Comparison of ENCODE assay signal across 13 cellular contexts in genomic region chr14:54291491-54292191, GRCh38.
DNase-seq lines count a peak whose midpoint lies in the region; ATAC-seq and TF ChIP-seq lines count a peak whose summit lies in the region.
"Had no signal": no experiment of that assay in that cellular context is flagged by ENCODE, and none has a peak within 500 bp of the region (broad histone marks: within the 10 kb centered on the region; RNA-seq: fewer than 3 reads in every experiment).

No MANE protein-coding gene starts in this region.

- H3K36me3 Mint-ChIP-seq in nephron progenitor cell (ENCODE audit: low read depth) = peaks cover 21% of the 10 kb centered on the region

- H3K4me3 Mint-ChIP-seq in nephron progenitor cell = peak overlapping the region; percentile 75
- H3K4me3 Mint-ChIP-seq: T-helper 1 cell treated with Interleukin-12 subunit alpha and Interleukin-12 subunit beta and Interleukin-4 antibody, amounts not matched to agents 30 μg/mL and 1 μg/mL, for 36 hours had no signal

- H3K36me3 ChIP-seq in cardiac muscle cell (no peaks in the 10 kb centered on the region), brain microvascular endothelial cell (replicated peaks) (no peaks in the 10 kb centered on the region)
- H3K36me3 ChIP-seq: esophagus squamous epithelium had no signal

- H3K27ac ChIP-seq in cardiac muscle cell (peak overlapping the region; percentile 72), brain microvascular endothelial cell (no peak overlapping the region)
- H3K27ac ChIP-seq: esophagus squamous epithelium, PC-9 had no signal

- peaks cover 23% of the 10 kb centered on the region for H3K9me3 Mint-ChIP-seq in nephron progenitor cell
- H3K9me3 Mint-ChIP-seq: T-helper 1 cell treated with Interleukin-12 subunit alpha and Interleukin-12 subunit beta and Interleukin-4 antibody, amounts not matched to agents 30 μg/mL and 1 μg/mL, for 36 hours had no signal

- peaks cover 4% of the 10 kb centered on the region for H3K27me3 Mint-ChIP-seq in nephron progenitor cell (ENCODE audit: low read depth, poor library complexity)

- H3K27me3 ChIP-seq in cardiac muscle cell (no peaks in the 10 kb centered on the region), brain microvascular endothelial cell (replicated peaks) (no peaks in the 10 kb centered on the region)

- H3K4me3 ChIP-seq in cardiac muscle cell (peak overlapping the region; percentile 7), brain microvascular endothelial cell (ENCODE audit: low read depth, low read length) (no peak overlapping the region)
- H3K4me3 ChIP-seq: esophagus squamous epithelium, PC-9 had no signal

- peaks cover 16% of the 10 kb centered on the region for H3K4me1 ChIP-seq in cardiac muscle cell (ENCODE audit: low read depth)
- H3K4me1 ChIP-seq: esophagus squamous epithelium had no signal

- peak overlapping the region; percentile 94 for H3K27ac Mint-ChIP-seq in nephron progenitor cell
- H3K27ac Mint-ChIP-seq: T-helper 1 cell treated with Interleukin-12 subunit alpha and Interleukin-12 subunit beta and Interleukin-4 antibody, amounts not matched to agents 30 μg/mL and 1 μg/mL, for 36 hours had no signal

- in situ Hi-C loops in G401 (cut with HindIII; ENCODE audit: low sequenced_read_pairs) = no loop called here
- in situ Hi-C loops in brain microvascular endothelial cell (cut with HindIII; ENCODE audit: low pct_ligation_motif_present, low sequenced_read_pairs) = no loop called here

- DNase-seq in G401 (ENCODE audit: low spot score) (peak; percentile 68), NCI-H2227 (lab: John Stamatoyannopoulos, UW; ENCODE audit: unreplicated experiment) (peak; percentile 85), cardiac muscle cell (ENCODE audit: low read depth in 1 of 2, low spot score in 1 of 2) (peak; percentile 67 to 79), nephron progenitor cell (peak; percentile 45), GM10266 (ENCODE audit: extremely low spot score) (no peak), brain microvascular endothelial cell (no peak)
- DNase-seq: activated CD4-positive, alpha-beta T cell treated with anti-CD3 and anti-CD28 coated beads, Interleukin-2, amount 50 U/mL, for 1 hour; esophagus squamous epithelium; NCI-H2171; PC-9 had no signal

- TF ChIP-seq CTCF in cardiac muscle cell (IDR thresholded peaks at IDR 0.05; ENCODE audit: low read depth, low read length) = no peak
- TF ChIP-seq CTCF in nephron progenitor cell (IDR thresholded peaks at IDR 0.05) = no peak
- TF ChIP-seq CTCF in GM10266 (IDR thresholded peaks at IDR 0.05; ENCODE audit: control insufficient read depth, insufficient read depth, low read depth, missing control alignments) = no peak
- TF ChIP-seq CTCF in brain microvascular endothelial cell (IDR thresholded peaks at IDR 0.05; ENCODE audit: low read depth, low read length, missing control alignments) = no peak

- H3K4me1 Mint-ChIP-seq in nephron progenitor cell = peaks cover 65% of the 10 kb centered on the region

- ATAC-seq in HG02571 (IDR thresholded peaks at IDR 0.05; ENCODE audit: unreplicated experiment) (no peak), GM21423 (IDR thresholded peaks at IDR 0.05; ENCODE audit: unreplicated experiment) (no peak)

- no peaks in the 10 kb centered on the region for H3K9me3 ChIP-seq in cardiac muscle cell (ENCODE audit: low read depth)
- H3K9me3 ChIP-seq: esophagus squamous epithelium had no signal

Comparison
In these comparisons a context has a peak if more than half of its experiments do, and no peak if none do; other contexts are left out.
1. DNase-seq: peak in G401 (single experiment), NCI-H2227 (single experiment), cardiac muscle cell (2 of 2) and nephron progenitor cell (single experiment); none in GM10266 (single experiment) and brain microvascular endothelial cell (single experiment).